ENCODE assay signal across 8 cellular contexts in genomic region chr17:75753514-75754377, GRCh38. TPM values are rescaled to one million over a fixed set of nuclear protein-coding genes. Genes with fewer than 3 reads are reported as not detected.
DNase-seq lines count a peak whose midpoint lies in the region; ATAC-seq lines count a peak whose summit lies in the region.

No MANE protein-coding gene starts in this region.

- DNase-seq in CD1c-positive myeloid dendritic cell (ENCODE audit: extremely low spot score) (peak; percentile 73), NCI-H1105 treated with DMSO at 0.1 percent for 48 hours (lab: John Stamatoyannopoulos, UW) (peak; percentile 65), NCI-H1436 (lab: John Stamatoyannopoulos, UW) (no peak)
- peak; percentile 71 to 77 for DNase-seq in activated CD4-positive, alpha-beta T cell treated with anti-CD3 and anti-CD28 coated beads, Interleukin-2, amount 50 U/mL, for 48 hours
- peak; percentile 56 to 70 (median 69) for DNase-seq in effector memory CD8-positive, alpha-beta T cell
- peak; percentile 40 for DNase-seq in stimulated activated CD8-positive, alpha-beta memory T cell treated with anti-CD3 and anti-CD28 coated beads, Interleukin-7, amount 100 ng/mL, for 24 hours (ENCODE audit: low read depth)

- H3K27me3 Mint-ChIP-seq in effector memory CD8-positive, alpha-beta T cell = no peaks in the 10 kb centered on the region

- no peaks in the 10 kb centered on the region for H3K9me3 Mint-ChIP-seq in effector memory CD8-positive, alpha-beta T cell

- H3K4me3 Mint-ChIP-seq in effector memory CD8-positive, alpha-beta T cell = peak overlapping the region; percentile 70 to 72

- peak overlapping the region; percentile 37 for H3K4me3 ChIP-seq in mononuclear cell (ENCODE audit: low read length)

- peaks cover 3% of the 10 kb centered on the region for H3K36me3 Mint-ChIP-seq in effector memory CD8-positive, alpha-beta T cell (ENCODE audit: insufficient read depth)

- no peaks in the 10 kb centered on the region for H3K27me3 ChIP-seq in mononuclear cell (ENCODE audit: insufficient read depth, low read length)

- H3K9me3 ChIP-seq in mononuclear cell (ENCODE audit: low read depth, low read length) = no peaks in the 10 kb centered on the region

- peak; percentile 69 for ATAC-seq in GM21423 (IDR thresholded peaks at IDR 0.05; ENCODE audit: unreplicated experiment)
- peak; percentile 87 for ATAC-seq in effector memory CD8-positive, alpha-beta T cell (replicated peaks)

- H3K4me1 ChIP-seq in mononuclear cell (ENCODE audit: insufficient read depth, low read length) = peaks cover 29% of the 10 kb centered on the region

- peaks cover 16 to 17% of the 10 kb centered on the region in 2 donors for H3K4me1 Mint-ChIP-seq in effector memory CD8-positive, alpha-beta T cell (ENCODE audit: low read depth in 2 of 2)

- no peak overlapping the region for H3K27ac Mint-ChIP-seq in effector memory CD8-positive, alpha-beta T cell

RNA-seq across cellular contexts. Expression of gene GALK1, which starts 11.2 kb away (rescaled TPM):
- 8.8 TPM for total RNA-seq in mononuclear cell

RNA-seq across cellular contexts. Expression of gene UNK, which starts 30.9 kb away (rescaled TPM):
- total RNA-seq in mononuclear cell = 32.8 TPM

RNA-seq across cellular contexts. Expression of gene ITGB4, which starts 32.5 kb away (rescaled TPM):
- total RNA-seq in mononuclear cell = 0.10 TPM
